In the genomic region with DNA sequence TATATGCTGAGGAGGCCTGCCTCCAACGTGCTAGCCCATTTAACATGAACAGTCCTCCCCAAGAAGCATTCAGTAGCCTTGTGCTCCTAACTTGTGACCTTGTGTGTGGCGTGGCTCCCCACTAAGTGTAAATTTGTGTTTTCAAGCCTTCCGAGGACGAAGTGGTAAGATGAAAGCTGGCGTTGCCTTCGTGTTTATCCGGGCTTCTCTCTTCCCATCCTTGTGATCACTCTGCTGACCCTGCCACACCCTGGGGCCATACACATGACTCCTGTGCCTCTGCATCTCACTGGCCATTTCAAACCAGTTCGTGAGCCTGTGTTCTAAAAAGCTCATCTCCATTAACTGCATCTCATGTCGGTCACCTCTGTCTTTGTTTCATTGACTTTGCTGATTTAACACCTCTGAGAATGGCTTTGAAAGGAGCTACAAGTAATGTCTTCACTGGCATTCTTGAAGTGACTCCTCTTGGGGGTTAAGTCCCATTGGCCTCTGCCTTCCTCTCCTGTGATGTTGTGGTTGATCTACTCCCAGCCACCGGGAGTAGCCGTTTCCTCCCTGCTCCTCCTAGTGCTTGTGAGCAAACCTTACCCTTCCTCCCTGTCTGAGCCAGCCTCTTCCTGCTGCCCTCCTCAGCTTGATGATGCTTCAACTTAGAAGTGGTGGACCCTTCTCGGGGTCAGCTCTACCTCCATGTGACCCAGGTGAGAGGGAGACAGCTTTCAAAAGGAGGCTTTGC, we compare ENCODE assay signal across 1 cellular context.
A peak's percentile ranks its signal among the peaks of the same experiment; 100 is the strongest.
TF ChIP-seq lines count a peak whose summit lies in the region.

No MANE protein-coding gene starts in this region.

TF ChIP-seq in endothelial cell of umbilical vein, 7 proteins besides CTCF, POLR2A, EP300 and RAD21:
- no peak for TF ChIP-seq EZH2 (IDR thresholded peaks at IDR 0.05; ENCODE audit: borderline replicate concordance, low read depth, low read length, severe bottlenecking)
- TF ChIP-seq POLR2AphosphoS5 (IDR thresholded peaks at IDR 0.05; ENCODE audit: insufficient read depth, low read depth, low read length), result peak; percentile 28
- no peak for TF ChIP-seq JUN (IDR thresholded peaks at IDR 0.05; ENCODE audit: borderline replicate concordance, insufficient read depth, insufficient read length, low read depth)
- TF ChIP-seq, protein P1, sequence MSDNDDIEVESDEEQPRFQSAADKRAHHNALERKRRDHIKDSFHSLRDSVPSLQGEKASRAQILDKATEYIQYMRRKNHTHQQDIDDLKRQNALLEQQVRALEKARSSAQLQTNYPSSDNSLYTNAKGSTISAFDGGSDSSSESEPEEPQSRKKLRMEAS (IDR thresholded peaks at IDR 0.05; ENCODE audit: insufficient read depth, insufficient read length), result no peak
- TF ChIP-seq MYC (IDR thresholded peaks at IDR 0.05; ENCODE audit: low read depth, low read length), result no peak
- peak; percentile 38 for TF ChIP-seq GATA2 (IDR thresholded peaks at IDR 0.05; ENCODE audit: insufficient read depth, insufficient read length, low read depth, low read length)
- no peak for TF ChIP-seq FOS (IDR thresholded peaks at IDR 0.05; ENCODE audit: borderline replicate concordance, insufficient read depth, low read length)
